ENCODE assay signal across 23 cellular contexts in the genomic region with DNA sequence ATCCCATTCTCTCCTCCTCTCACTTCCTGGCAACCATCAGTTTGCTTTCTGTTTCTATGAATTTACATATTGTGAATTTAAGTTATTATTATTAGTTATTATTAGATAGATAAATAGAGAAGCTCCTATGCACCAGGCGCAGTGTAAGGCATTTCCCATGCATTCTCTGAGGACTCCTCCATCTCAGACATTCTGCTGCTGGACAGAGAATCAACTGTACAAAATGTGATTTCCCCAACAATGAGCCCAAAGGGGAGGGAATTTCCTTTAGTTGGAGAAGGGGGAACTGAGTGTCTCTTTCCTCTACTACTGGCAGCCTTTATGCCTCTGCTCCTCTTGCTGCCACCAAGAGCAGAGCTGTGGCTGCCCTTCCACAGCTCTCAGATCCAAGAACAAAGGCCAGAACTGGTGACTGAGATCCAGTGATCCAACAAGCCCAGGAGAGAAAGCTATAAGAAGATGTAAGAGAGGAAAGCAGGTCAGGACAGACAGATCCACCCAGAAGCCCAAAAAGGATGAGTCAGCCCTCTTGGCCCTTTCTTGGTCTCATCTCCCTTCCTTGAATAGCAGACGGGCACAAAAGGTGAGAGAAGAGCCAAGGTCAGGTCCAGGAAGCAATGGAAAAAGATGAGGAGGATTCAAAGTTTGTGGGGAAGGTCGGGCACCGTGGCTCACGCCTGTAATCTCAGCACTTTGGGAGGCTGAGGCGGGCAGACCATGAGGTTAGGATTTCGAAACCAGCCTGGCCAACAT. TPM values are rescaled to one million over a fixed set of nuclear protein-coding genes. Genes with fewer than 3 reads are reported as not detected.
"Had no signal": no experiment of that assay in that cellular context is flagged by ENCODE, and none has a peak within 500 bp of the region (broad histone marks: within the 10 kb centered on the region; RNA-seq: fewer than 3 reads in every experiment).

No MANE protein-coding gene starts in this region.

- H3K4me3 ChIP-seq: heart right ventricle, prostate gland, right atrium auricular region, testis, upper lobe of left lung had no signal

- H3K4me3 Mint-ChIP-seq: activated naive CD8-positive, alpha-beta T cell; activated T-cell treated with anti-CD3 and anti-CD28 coated beads, Interleukin-2, amount 50 U/mL, for 72 hours; effector memory CD8-positive, alpha-beta T cell; naive thymus-derived CD4-positive, alpha-beta T cell had no signal

- H3K27me3 ChIP-seq: right atrium auricular region, testis, upper lobe of left lung had no signal

- H3K36me3 Mint-ChIP-seq: activated naive CD8-positive, alpha-beta T cell; immature natural killer cell; naive thymus-derived CD4-positive, alpha-beta T cell had no signal

- H3K4me1 ChIP-seq: heart right ventricle, prostate gland, right atrium auricular region, testis, upper lobe of left lung had no signal

- H3K27ac Mint-ChIP-seq: activated naive CD8-positive, alpha-beta T cell; activated T-cell treated with anti-CD3 and anti-CD28 coated beads, Interleukin-2, amount 50 U/mL, for 72 hours; effector memory CD8-positive, alpha-beta T cell; naive thymus-derived CD4-positive, alpha-beta T cell had no signal

- H3K9me3 ChIP-seq: heart right ventricle, prostate gland, right atrium auricular region, testis, upper lobe of left lung had no signal

- DNase-seq: activated CD4-positive, alpha-beta T cell treated with anti-CD3 and anti-CD28 coated beads, Interleukin-2, amount 50 U/mL, for 1 hour; activated CD8-positive, alpha-beta memory T cell treated with anti-CD3 and anti-CD28 coated beads for 24 hours; activated CD8-positive, alpha-beta memory T cell treated with anti-CD3 and anti-CD28 coated beads, Interleukin-2, amount 50 U/mL, for 48 hours; activated gamma-delta T cell; activated T-cell treated with anti-CD3 and anti-CD28 coated beads, Interleukin-2, amount 50 U/mL, for 72 hours; effector memory CD8-positive, alpha-beta T cell; heart right ventricle; immature natural killer cell; mesendoderm; naive thymus-derived CD4-positive, alpha-beta T cell; stimulated activated CD4-positive, alpha-beta T cell treated with anti-CD3 and anti-CD28 coated beads, Interleukin-2, amount 100 ng/mL, for 24 hours; stimulated activated naive CD8-positive, alpha-beta T cell treated with anti-CD3 and anti-CD28 coated beads, Interleukin-15, Interleukin-2, amounts not matched to agents 100 U/mL and 50 U/mL, for 24 hours; testis; upper lobe of left lung had no signal

- H3K27ac ChIP-seq: heart right ventricle, prostate gland, right atrium auricular region, testis, upper lobe of left lung had no signal

- H3K36me3 ChIP-seq: heart right ventricle, prostate gland, right atrium auricular region, upper lobe of left lung had no signal

RNA-seq across cellular contexts. Expression of gene IVL, which starts 3.5 kb away (rescaled TPM):
- total RNA-seq: activated T-cell treated with anti-CD3 and anti-CD28 coated beads, Interleukin-2, amount 50 U/mL, for 72 hours; cardiac septum; dermis microvascular lymphatic vessel endothelial cell; heart right ventricle; liver; mucosa of gallbladder; naive thymus-derived CD4-positive, alpha-beta T cell; osteocyte; right atrium auricular region; T-helper 1 cell treated with Interleukin-12 subunit alpha and Interleukin-12 subunit beta and Interleukin-4 antibody, amounts not matched to agents 30 ng/mL and 1 ng/mL, for 36 hours; testis had no signal
- polyA plus RNA-seq: immature natural killer cell; naive thymus-derived CD4-positive, alpha-beta T cell had no signal

RNA-seq across cellular contexts. Expression of gene SMCP, which starts 26.7 kb away (rescaled TPM):
- total RNA-seq: activated T-cell treated with anti-CD3 and anti-CD28 coated beads, Interleukin-2, amount 50 U/mL, for 72 hours; cardiac septum; dermis microvascular lymphatic vessel endothelial cell; heart right ventricle; liver; mucosa of gallbladder; naive thymus-derived CD4-positive, alpha-beta T cell; osteocyte; right atrium auricular region; T-helper 1 cell treated with Interleukin-12 subunit alpha and Interleukin-12 subunit beta and Interleukin-4 antibody, amounts not matched to agents 30 ng/mL and 1 ng/mL, for 36 hours; upper lobe of left lung had no signal
- polyA plus RNA-seq: heart right ventricle; immature natural killer cell; liver; naive thymus-derived CD4-positive, alpha-beta T cell had no signal

RNA-seq across cellular contexts. Expression of gene SPRR5, which starts 42.1 kb away (rescaled TPM):
- total RNA-seq: activated T-cell treated with anti-CD3 and anti-CD28 coated beads, Interleukin-2, amount 50 U/mL, for 72 hours; cardiac septum; dermis microvascular lymphatic vessel endothelial cell; heart right ventricle; liver; mucosa of gallbladder; naive thymus-derived CD4-positive, alpha-beta T cell; osteocyte; prostate gland; right atrium auricular region; T-helper 1 cell treated with Interleukin-12 subunit alpha and Interleukin-12 subunit beta and Interleukin-4 antibody, amounts not matched to agents 30 ng/mL and 1 ng/mL, for 36 hours; testis; upper lobe of left lung had no signal
- polyA plus RNA-seq: heart right ventricle; immature natural killer cell; liver; naive thymus-derived CD4-positive, alpha-beta T cell had no signal

RNA-seq across cellular contexts. Expression of gene LCE7A, which starts 45.1 kb away (rescaled TPM):
- total RNA-seq: activated T-cell treated with anti-CD3 and anti-CD28 coated beads, Interleukin-2, amount 50 U/mL, for 72 hours; cardiac septum; dermis microvascular lymphatic vessel endothelial cell; heart right ventricle; liver; mucosa of gallbladder; naive thymus-derived CD4-positive, alpha-beta T cell; osteocyte; prostate gland; right atrium auricular region; T-helper 1 cell treated with Interleukin-12 subunit alpha and Interleukin-12 subunit beta and Interleukin-4 antibody, amounts not matched to agents 30 ng/mL and 1 ng/mL, for 36 hours; testis; upper lobe of left lung had no signal
- polyA plus RNA-seq: heart right ventricle; immature natural killer cell; liver; naive thymus-derived CD4-positive, alpha-beta T cell had no signal
